19 cellular contexts compared by ENCODE assay signal in genomic region chr3:124969963-124970722, GRCh38. TPM values are rescaled to one million over a fixed set of nuclear protein-coding genes. Genes with fewer than 3 reads are reported as not detected.
DNase-seq lines count a peak whose midpoint lies in the region; ATAC-seq lines count a peak whose summit lies in the region.
"Had no signal": no experiment of that assay in that cellular context is flagged by ENCODE, and none has a peak within 500 bp of the region (broad histone marks: within the 10 kb centered on the region; RNA-seq: fewer than 3 reads in every experiment).

No MANE protein-coding gene starts in this region.

- H3K27me3 ChIP-seq in BLaER1 (no peaks in the 10 kb centered on the region), neuronal stem cell (ENCODE audit: control insufficient read depth in 3 of 3, insufficient read depth in 3 of 3, low read depth in 1 of 3, low read length in 3 of 3) (no peaks in the 10 kb centered on the region)
- H3K27me3 ChIP-seq: SJSA1 had no signal

- H3K14ac ChIP-seq in neuronal stem cell (ENCODE audit: low read length), result no peak overlapping the region

- H2BK120ac ChIP-seq in neuronal stem cell (ENCODE audit: low read depth, low read length), result no peak overlapping the region

- H2AFZ ChIP-seq in neuronal stem cell (ENCODE audit: low read length), result no peak overlapping the region
- H2AFZ ChIP-seq: PC-9 had no signal

- WGBS in neuronal stem cell (ENCODE audit: extremely low coverage in 2 of 2, insufficient read length in 2 of 2, insufficient replicate concordance in 1 of 2), 2 donors, result no CpG with 5 or more reads among the region's 18 CpGs

- H3K4me3 ChIP-seq in BLaER1 (no peak overlapping the region), neuronal stem cell (ENCODE audit: low read length in 2 of 2) (no peak overlapping the region)
- H3K4me3 ChIP-seq: A549, PC-9, SJSA1 had no signal

- no peak overlapping the region for H4K8ac ChIP-seq in neuronal stem cell (ENCODE audit: low read depth, low read length)

- DNase-seq in inferior parietal cortex (ENCODE audit: extremely low spot score) (peak; percentile 40), neuronal stem cell (ENCODE audit: low spot score) (no peak), NCI-H1694 (lab: John Stamatoyannopoulos, UW) (no peak), GM19240 (ENCODE audit: insufficient read length, low spot score) (no peak), epidermal melanocyte (ENCODE audit: insufficient read length, low spot score) (no peak), NCI-H2227 treated with DMSO at 0.1 percent for 48 hours (lab: John Stamatoyannopoulos, UW) (no peak)
- DNase-seq: CD4-positive, CD25-positive, alpha-beta regulatory T cell; DMS79; NCI-H2029; NCI-H2171 treated with DMSO at 0.1 percent for 48 hours; NCI-H510A; NCI-H82; PC-9 had no signal

- H3K36me3 ChIP-seq in BLaER1 (peaks cover 16% of the 10 kb centered on the region), neuronal stem cell (replicated peaks in 1 of 2; ENCODE audit: control insufficient read depth in 2 of 2, insufficient read depth in 2 of 2, low read length in 2 of 2) (peaks cover 7 to 57% of the 10 kb centered on the region in 2 donors)

- H3K23ac ChIP-seq in neuronal stem cell (ENCODE audit: low read depth, low read length, poor library complexity), result peak overlapping the region; percentile 44

- H2BK5ac ChIP-seq in neuronal stem cell (ENCODE audit: low read length), result no peak overlapping the region

- no peak overlapping the region for H4K91ac ChIP-seq in neuronal stem cell (ENCODE audit: low read depth, low read length, poor library complexity)

- H3K9me3 ChIP-seq in BLaER1 (no peaks in the 10 kb centered on the region), neuronal stem cell (replicated peaks in 1 of 2; ENCODE audit: control insufficient read depth in 2 of 2, insufficient read depth in 1 of 2, low read depth in 1 of 2, low read length in 2 of 2) (no peaks in the 10 kb centered on the region)
- H3K9me3 ChIP-seq: A549, SJSA1 had no signal

- no peaks in the 10 kb centered on the region for H4K20me1 ChIP-seq in BLaER1

- H3K27ac Mint-ChIP-seq in activated T-helper 17 cell treated with anti-CD3 and anti-CD28 coated beads, Interleukin-2, amount 50 U/mL, for 72 hours, result peak overlapping the region; percentile 14

- H3K4me2 ChIP-seq in BLaER1 (peak overlapping the region; percentile 66), neuronal stem cell (ENCODE audit: insufficient read depth, low read length, poor library complexity, severe bottlenecking) (no peak overlapping the region)
- H3K4me2 ChIP-seq: A549, PC-9 had no signal

- H2AK5ac ChIP-seq in neuronal stem cell (ENCODE audit: low read depth, low read length), result no peak overlapping the region

- no peak overlapping the region for H3K18ac ChIP-seq in neuronal stem cell (ENCODE audit: low read length)

- no peak overlapping the region for H3K4me3 Mint-ChIP-seq in activated T-helper 17 cell treated with anti-CD3 and anti-CD28 coated beads, Interleukin-2, amount 50 U/mL, for 72 hours
- H3K4me3 Mint-ChIP-seq: CD4-positive, CD25-positive, alpha-beta regulatory T cell had no signal

- H3K27ac ChIP-seq in BLaER1 (no peak overlapping the region), neuronal stem cell (replicated peaks; ENCODE audit: low read length) (no peak overlapping the region)
- H3K27ac ChIP-seq: A549, HL-60, PC-9, SJSA1 had no signal

- no peaks in the 10 kb centered on the region for H3K27me3 Mint-ChIP-seq in activated T-helper 17 cell treated with anti-CD3 and anti-CD28 coated beads, Interleukin-2, amount 50 U/mL, for 72 hours
- H3K27me3 Mint-ChIP-seq: CD4-positive, CD25-positive, alpha-beta regulatory T cell had no signal

- no peaks in the 10 kb centered on the region for H3K4me1 Mint-ChIP-seq in activated T-helper 17 cell treated with anti-CD3 and anti-CD28 coated beads, Interleukin-2, amount 50 U/mL, for 72 hours

- no peak overlapping the region for H2BK12ac ChIP-seq in neuronal stem cell (ENCODE audit: low read length)

- H2BK15ac ChIP-seq in neuronal stem cell (ENCODE audit: low read length), result no peak overlapping the region

- H3K36me3 Mint-ChIP-seq in activated T-helper 17 cell treated with anti-CD3 and anti-CD28 coated beads, Interleukin-2, amount 50 U/mL, for 72 hours (ENCODE audit: low read depth), result peaks cover 52% of the 10 kb centered on the region

- H3K9ac ChIP-seq in BLaER1 (no peak overlapping the region), neuronal stem cell (ENCODE audit: low read depth, low read length, poor library complexity) (peak overlapping the region; percentile 71)

- H3K4me1 ChIP-seq in BLaER1, result peaks cover 34% of the 10 kb centered on the region
- no peaks in the 10 kb centered on the region for H3K4me1 ChIP-seq in neuronal stem cell (ENCODE audit: control insufficient read depth in 2 of 2, insufficient read depth in 1 of 2, low read depth in 1 of 2, low read length in 2 of 2)
- H3K4me1 ChIP-seq: SJSA1 had no signal

- H3K79me1 ChIP-seq in neuronal stem cell (ENCODE audit: low read depth, low read length), result no peaks in the 10 kb centered on the region

- no peaks in the 10 kb centered on the region for H3K9me3 Mint-ChIP-seq in activated T-helper 17 cell treated with anti-CD3 and anti-CD28 coated beads, Interleukin-2, amount 50 U/mL, for 72 hours
- H3K9me3 Mint-ChIP-seq: CD4-positive, CD25-positive, alpha-beta regulatory T cell had no signal

- no peak for ATAC-seq in activated T-helper 17 cell treated with anti-CD3 and anti-CD28 coated beads, Interleukin-2, amount 50 U/mL, for 72 hours (replicated peaks)
- ATAC-seq: A549, HCT116 had no signal

- H3K4ac ChIP-seq in neuronal stem cell (ENCODE audit: low read length), result no peak overlapping the region

RNA-seq across cellular contexts. Expression of gene MUC13, which starts 35.6 kb away (rescaled TPM):
- not detected for total RNA-seq in activated T-helper 17 cell treated with anti-CD3 and anti-CD28 coated beads, Interleukin-2, amount 50 U/mL, for 72 hours
- polyA plus RNA-seq in neuronal stem cell (2013, experiment 1 of 2), result not detected
- 0.01 TPM for polyA plus RNA-seq in neuronal stem cell (2013, experiment 2 of 2)
- total RNA-seq: PC-9, SJSA1 had no signal
- polyA plus RNA-seq: CD4-positive, CD25-positive, alpha-beta regulatory T cell had no signal
